Comparison of ENCODE assay signal across 8 cellular contexts in genomic region chr5:66828046-66828550, GRCh38.
DNase-seq lines count a peak whose midpoint lies in the region; ATAC-seq and TF ChIP-seq lines count a peak whose summit lies in the region.

No MANE protein-coding gene starts in this region.

- ATAC-seq in HG03442 (IDR thresholded peaks at IDR 0.05; ENCODE audit: unreplicated experiment), result peak; percentile 16
- no peak for ATAC-seq in effector memory CD8-positive, alpha-beta T cell (replicated peaks)
- peak in 1 of 3 donors; percentile 17 for ATAC-seq in natural killer cell
- ATAC-seq in HG02623 (IDR thresholded peaks at IDR 0.05; ENCODE audit: unreplicated experiment), result no peak
- no peak for ATAC-seq in HG03135 (IDR thresholded peaks at IDR 0.05; ENCODE audit: unreplicated experiment)

- H3K36me3 ChIP-seq in ES-I3 (ENCODE audit: insufficient read depth, low read length), result no peaks in the 10 kb centered on the region

- peaks cover 9 to 15% of the 10 kb centered on the region in 2 donors for H3K4me1 Mint-ChIP-seq in effector memory CD8-positive, alpha-beta T cell (ENCODE audit: low read depth in 2 of 2)
- peaks cover 15 to 21% of the 10 kb centered on the region in 2 donors for H3K4me1 Mint-ChIP-seq in natural killer cell

- H3K36me3 Mint-ChIP-seq in effector memory CD8-positive, alpha-beta T cell (ENCODE audit: insufficient read depth), result peaks cover 3% of the 10 kb centered on the region
- no peaks in the 10 kb centered on the region for H3K36me3 Mint-ChIP-seq in natural killer cell

- no peaks in the 10 kb centered on the region for H3K9me3 Mint-ChIP-seq in effector memory CD8-positive, alpha-beta T cell
- H3K9me3 Mint-ChIP-seq in natural killer cell, result no peaks in the 10 kb centered on the region

- no peak for TF ChIP-seq CTCF in natural killer cell (IDR thresholded peaks at IDR 0.05)

- DNase-seq in effector memory CD8-positive, alpha-beta T cell, result no peak
- DNase-seq in natural killer cell (no peak), NCI-H345 (lab: John Stamatoyannopoulos, UW) (no peak)
- no peak for DNase-seq in stimulated activated CD4-positive, alpha-beta T cell treated with anti-CD3 and anti-CD28 coated beads, Interleukin-4, amount 100 ng/mL, for 4 hours

- H3K27me3 Mint-ChIP-seq in effector memory CD8-positive, alpha-beta T cell, result peaks cover 26 to 56% of the 10 kb centered on the region in 2 donors
- peaks cover 25 to 48% of the 10 kb centered on the region in 2 donors for H3K27me3 Mint-ChIP-seq in natural killer cell (ENCODE audit: low read depth in 2 of 2)

- H3K9me3 ChIP-seq in ES-I3 (ENCODE audit: control insufficient read depth, insufficient read depth, low read length), result no peaks in the 10 kb centered on the region

- peak overlapping the region; percentile 54 to 92 for H3K27ac Mint-ChIP-seq in effector memory CD8-positive, alpha-beta T cell
- peak overlapping the region in 1 of 2 donors; percentile 82 for H3K27ac Mint-ChIP-seq in natural killer cell

- intact Hi-C loops in natural killer cell (cut with micrococcal nuclease), result no loop called here

- peak overlapping the region; percentile 68 to 82 for H3K4me3 Mint-ChIP-seq in effector memory CD8-positive, alpha-beta T cell
- H3K4me3 Mint-ChIP-seq in natural killer cell, result peak overlapping the region; percentile 65

- peaks cover 11% of the 10 kb centered on the region for H3K4me1 ChIP-seq in ES-I3 (ENCODE audit: insufficient read depth, low read length)

- peak overlapping the region; percentile 36; the same call in 1 of the 2 replicates for H3K9ac ChIP-seq in ES-I3 (ENCODE audit: low read depth, low read length)
